ENCODE assay signal across 9 cellular contexts in the genomic region with DNA sequence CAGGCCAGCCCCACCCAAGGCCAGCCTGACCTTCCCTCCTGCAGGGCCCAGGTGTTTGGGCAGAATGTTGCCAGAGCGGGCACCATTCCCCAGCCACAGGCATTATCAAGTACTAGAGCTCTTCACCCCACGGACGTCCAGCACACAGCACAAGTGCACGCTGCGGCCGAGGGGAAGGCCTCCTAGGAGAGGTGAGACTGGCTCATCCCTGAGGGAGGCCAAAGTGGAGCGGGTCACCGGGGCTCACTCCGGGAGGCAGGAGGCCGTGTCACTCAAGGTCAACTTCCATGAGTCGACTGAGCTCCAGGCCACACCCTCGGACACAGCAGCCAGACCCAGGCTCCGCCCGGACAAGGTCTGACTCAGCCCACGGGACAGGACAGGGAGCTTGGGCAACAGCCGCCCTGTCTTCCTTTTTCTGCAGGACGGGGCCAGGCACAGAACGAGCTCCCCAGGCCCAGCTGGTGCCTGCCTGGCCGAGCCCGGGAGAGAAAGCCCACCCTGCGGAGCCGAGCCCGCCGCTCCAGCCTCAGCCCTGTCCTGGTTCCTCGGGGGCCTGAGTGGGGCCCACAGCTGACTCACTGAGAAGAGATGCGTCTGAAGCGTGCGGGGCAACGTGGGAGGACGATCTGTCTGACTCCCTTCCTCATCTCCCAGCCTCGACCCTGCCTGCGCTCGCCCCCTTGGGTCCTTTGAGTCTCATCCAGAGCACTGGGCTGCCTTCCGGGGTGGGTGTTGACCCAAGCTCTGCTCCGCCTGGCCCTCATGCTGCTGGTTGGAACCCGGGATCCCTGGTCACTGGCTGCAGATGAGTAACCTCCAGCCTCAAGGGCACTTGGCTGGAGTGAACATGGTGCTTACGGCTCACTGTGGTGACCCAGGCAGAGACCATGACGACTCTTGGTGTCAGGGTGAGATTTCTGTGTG. TPM values are rescaled to one million over a fixed set of nuclear protein-coding genes. Genes with fewer than 3 reads are reported as not detected.
DNase-seq lines count a peak whose midpoint lies in the region; ATAC-seq, FAIRE-seq and TF ChIP-seq lines count a peak whose summit lies in the region.
"Had no signal": no experiment of that assay in that cellular context is flagged by ENCODE, and none has a peak within 500 bp of the region (broad histone marks: within the 10 kb centered on the region; RNA-seq: fewer than 3 reads in every experiment).

No MANE protein-coding gene starts in this region.

- ATAC-seq in HG03108 (IDR thresholded peaks at IDR 0.05; ENCODE audit: unreplicated experiment) (no peak), HG03520 (IDR thresholded peaks at IDR 0.05; ENCODE audit: unreplicated experiment) (no peak), GM18519 (IDR thresholded peaks at IDR 0.05; ENCODE audit: low FRiP score, unreplicated experiment) (no peak)

- 62 to 66% (median 65%) methylated on average over 38 of the region's 38 CpGs for WGBS in ovary, 3 donors

- TF ChIP-seq POLR2A in ovary (IDR thresholded peaks at IDR 0.05), result no peak

- H3K9me3 ChIP-seq in ovary, result no peaks in the 10 kb centered on the region

- DNase-seq in COLO829 (ENCODE audit: low spot score) (peak; percentile 79), RCC 7860 (ENCODE audit: low spot score) (peak; percentile 91), fibroblast of mammary gland (ENCODE audit: low read depth) (peak; percentile 97), ovary (peak in 3 of 5 donors; percentile 40 to 57 (median 44)), GM13977 (ENCODE audit: low spot score) (no peak)

- no peak for TF ChIP-seq CTCF in fibroblast of mammary gland (conservative IDR thresholded peaks at IDR 0.05; ENCODE audit: control insufficient read depth, insufficient read depth, low read depth, low read length)
- no peak for TF ChIP-seq CTCF in ovary (IDR thresholded peaks at IDR 0.05)
- TF ChIP-seq CTCF in GM13977 (IDR thresholded peaks at IDR 0.05; ENCODE audit: extremely low read depth, insufficient read depth, missing control alignments), result no peak

- in situ Hi-C loops in GM13977 (cut with MboI; ENCODE audit: low pct_unique_long_range_greater_than_20kb, low sequenced_read_pairs, unreplicated experiment), result no loop called here

- no peaks in the 10 kb centered on the region for H3K4me1 ChIP-seq in ovary (ENCODE audit: insufficient read depth)

- H3K4me3 ChIP-seq in fibroblast of mammary gland (ENCODE audit: control insufficient read depth, low read depth, low read length) (peak overlapping the region; percentile 33), ovary (no peak overlapping the region)

- TF ChIP-seq EP300 in ovary (IDR thresholded peaks at IDR 0.05), result no peak

- H3K27me3 ChIP-seq in ovary, result no peaks in the 10 kb centered on the region

- H3K36me3 ChIP-seq in ovary, result no peaks in the 10 kb centered on the region

- peak; percentile 87 for FAIRE-seq in RCC 7860 (lab: Jason Lieb, UNC)
- FAIRE-seq: GM18507 had no signal

- intact Hi-C loops in ovary (cut with DNase I), result no loop called here

- H3K27ac ChIP-seq in ovary, result no peak overlapping the region

RNA-seq across cellular contexts. Expression of a gene that starts 1.6 kb away (rescaled TPM):
- 1 to 10 TPM; 1.1 to 5.2 (median 2.5) TPM for total RNA-seq in ovary
- 1 to 10 TPM in 1 of 2 donors, under 1 TPM in 1; 0.43 to 1.8 TPM for polyA plus RNA-seq in ovary

RNA-seq across cellular contexts. Expression of a gene that starts 13.0 kb away (rescaled TPM):
- total RNA-seq in ovary, result 10 to 100 TPM in 4 of 7 donors, 1 to 10 TPM in 3; 4.0 to 18.3 (median 10.0) TPM
- polyA plus RNA-seq in ovary, result 1 to 10 TPM; 6.4 to 6.5 TPM

RNA-seq across cellular contexts. Expression of a gene that starts 13.2 kb away (rescaled TPM):
- 100 to 1,000 TPM; 180 to 267 (median 189) TPM for total RNA-seq in ovary
- polyA plus RNA-seq in ovary, result 100 to 1,000 TPM; 207 to 359 TPM

RNA-seq across cellular contexts. Expression of a gene that starts 18.3 kb away (rescaled TPM):
- total RNA-seq in ovary, result 10 to 100 TPM; 33.2 to 51.2 (median 45.3) TPM
- polyA plus RNA-seq in ovary, result 10 to 100 TPM; 21.7 to 45.4 TPM
